26 cellular contexts compared by ENCODE assay signal in genomic region chr21:16425297-16425696, GRCh38.
DNase-seq lines count a peak whose midpoint lies in the region; ATAC-seq, FAIRE-seq and TF ChIP-seq lines count a peak whose summit lies in the region.
"Had no signal": no experiment of that assay in that cellular context is flagged by ENCODE, and none has a peak within 500 bp of the region (broad histone marks: within the 10 kb centered on the region; RNA-seq: fewer than 3 reads in every experiment).

No MANE protein-coding gene starts in this region.

- dilution Hi-C loops in mammary epithelial cell (cut with HindIII; ENCODE audit: low sequenced_read_pairs): no loop called here

- no peaks in the 10 kb centered on the region for H3K36me3 ChIP-seq in breast epithelium
- H3K36me3 ChIP-seq in mammary epithelial cell (ENCODE audit: insufficient read depth, low read length): no peaks in the 10 kb centered on the region
- no peaks in the 10 kb centered on the region for H3K36me3 ChIP-seq in prostate gland
- no peaks in the 10 kb centered on the region for H3K36me3 ChIP-seq in upper lobe of right lung
- H3K36me3 ChIP-seq: BLaER1, esophagus muscularis mucosa, MG63 had no signal

- no peak overlapping the region for H3K9ac ChIP-seq in mammary epithelial cell (ENCODE audit: insufficient read depth, low read length)
- H3K9ac ChIP-seq: BLaER1 had no signal

- BruUV-seq in mammary epithelial cell (replicated peaks; lab: Mats Ljungman, UMichigan): no TSS peak

- no peak for ATAC-seq in upper lobe of right lung
- ATAC-seq: effector memory CD8-positive, alpha-beta T cell; K562 had no signal

- no peaks in the 10 kb centered on the region for H3K9me3 ChIP-seq in breast epithelium
- no peaks in the 10 kb centered on the region for H3K9me3 ChIP-seq in mammary epithelial cell (replicated peaks; ENCODE audit: insufficient read depth, low read length)
- H3K9me3 ChIP-seq in prostate gland: no peaks in the 10 kb centered on the region
- H3K9me3 ChIP-seq in upper lobe of right lung: no peaks in the 10 kb centered on the region
- H3K9me3 ChIP-seq: BLaER1, esophagus muscularis mucosa, MG63 had no signal

- no peak for FAIRE-seq in D721Med (lab: Jason Lieb, UNC)
- FAIRE-seq: H54, K562 had no signal

- in situ Hi-C loops in mammary epithelial cell (cut with MboI; ENCODE audit: low sequenced_read_pairs in 2 of 2): no loop called here

- H3K4me2 ChIP-seq in mammary epithelial cell (ENCODE audit: insufficient read depth, low read depth, low read length): no peak overlapping the region
- H3K4me2 ChIP-seq: BLaER1, smooth muscle cell had no signal

- no peaks in the 10 kb centered on the region for H4K20me1 ChIP-seq in mammary epithelial cell (ENCODE audit: insufficient read depth, low read length)
- H4K20me1 ChIP-seq: BLaER1 had no signal

- H3K4me3 ChIP-seq in breast epithelium (peak overlapping the region in 2 of 3 donors; percentile 45 to 59), mammary epithelial cell (replicated peaks in 1 of 3; ENCODE audit: insufficient read depth in 1 of 3, low read depth in 2 of 3, low read length in 3 of 3) (no peak overlapping the region), prostate gland (no peak overlapping the region), upper lobe of right lung (no peak overlapping the region)
- H3K4me3 ChIP-seq: BLaER1, K562, smooth muscle cell had no signal

- H3K27me3 ChIP-seq in breast epithelium (no peaks in the 10 kb centered on the region), mammary epithelial cell (ENCODE audit: insufficient read depth, low read length) (no peaks in the 10 kb centered on the region), prostate gland (replicated peaks; ENCODE audit: insufficient read depth) (no peaks in the 10 kb centered on the region), upper lobe of right lung (no peaks in the 10 kb centered on the region)
- H3K27me3 ChIP-seq: BLaER1, esophagus muscularis mucosa, MG63 had no signal

- H3K4me1 ChIP-seq in breast epithelium (peaks cover 0 to 5% of the 10 kb centered on the region in 2 donors), mammary epithelial cell (ENCODE audit: insufficient read depth, low read length) (no peaks in the 10 kb centered on the region), prostate gland (replicated peaks) (no peaks in the 10 kb centered on the region), upper lobe of right lung (peaks cover 3% of the 10 kb centered on the region)
- H3K4me1 ChIP-seq: BLaER1 had no signal

- TF ChIP-seq POLR2A in breast epithelium (IDR thresholded peaks at IDR 0.05): no peak
- TF ChIP-seq POLR2A in prostate gland (IDR thresholded peaks at IDR 0.05): no peak

- TF ChIP-seq CTCF in breast epithelium (IDR thresholded peaks at IDR 0.05) (no peak), mammary epithelial cell (conservative IDR thresholded peaks at IDR 0.05 in 1 of 2, IDR thresholded peaks at IDR 0.05 in 1 of 2; ENCODE audit: extremely low read depth in 1 of 2, insufficient read depth in 1 of 2, low read depth in 1 of 2, low read length in 2 of 2) (no peak), prostate gland (IDR thresholded peaks at IDR 0.05) (no peak), upper lobe of right lung (IDR thresholded peaks at IDR 0.05) (no peak), D721Med (IDR thresholded peaks at IDR 0.05; ENCODE audit: insufficient read depth, missing control alignments) (no peak)

- no peak overlapping the region for H2AFZ ChIP-seq in mammary epithelial cell (ENCODE audit: low read depth, low read length)

- DNase-seq in breast epithelium (ENCODE audit: low spot score in 2 of 2): no peak
- DNase-seq in mammary epithelial cell: no peak
- peak; percentile 52 for DNase-seq in dermis blood vessel endothelial cell
- DNase-seq in prostate gland (ENCODE audit: low spot score): no peak
- DNase-seq in upper lobe of right lung: no peak
- no peak for DNase-seq in activated CD8-positive, alpha-beta memory T cell treated with anti-CD3 and anti-CD28 coated beads, Interleukin-2, amount 50 U/mL, for 48 hours
- no peak for DNase-seq in NCI-H1436 (lab: John Stamatoyannopoulos, UW)
- DNase-seq in D721Med (ENCODE audit: insufficient read length, low spot score): no peak
- DNase-seq: activated CD4-positive, alpha-beta T cell treated with anti-CD3 and anti-CD28 coated beads, Interleukin-2, amount 50 U/mL, for 48 hours; COR-L47; effector memory CD8-positive, alpha-beta T cell; mesendoderm; MG63; naive B cell; NCI-H1417; NCI-H2081 treated with DMSO at 0.1 percent for 48 hours; nucleus accumbens; OCI-M1; stimulated activated CD4-positive, alpha-beta T cell treated with anti-CD3 and anti-CD28 coated beads, Interleukin-2, amount 100 ng/mL, for 24 hours; substantia nigra; SW 1271 had no signal

- intact Hi-C loops in breast epithelium (cut with DNase I; ENCODE audit: low total_unique reads) (no loop called here), mammary epithelial cell (cut with micrococcal nuclease) (loop anchor here (10.0 kb wide), 1 partner anchor 180 kb away; no protein-coding TSS in a partner anchor), prostate gland (cut with DNase I) (no loop called here), upper lobe of right lung (cut with DNase I) (no loop called here)

- H3K79me2 ChIP-seq in mammary epithelial cell (ENCODE audit: insufficient read depth, low read length): no peaks in the 10 kb centered on the region

- CTCF ChIA-PET in mammary epithelial cell (lab: Charles Lee; ENCODE audit: low non-redundant PET): no interaction called here

- peak overlapping the region; percentile 84 to 85 for H3K27ac ChIP-seq in breast epithelium
- no peak overlapping the region for H3K27ac ChIP-seq in mammary epithelial cell (ENCODE audit: insufficient read depth, low read depth, low read length)
- peak overlapping the region; percentile 74 to 79 for H3K27ac ChIP-seq in prostate gland
- peak overlapping the region; percentile 56 for H3K27ac ChIP-seq in upper lobe of right lung
- H3K27ac ChIP-seq: BLaER1 had no signal

Comparison
In these comparisons a context has a peak if more than half of its experiments do, and no peak if none do; other contexts are left out.
1. H3K4me3 ChIP-seq: peak in breast epithelium (2 of 3); none in mammary epithelial cell (0 of 3), prostate gland (0 of 2) and upper lobe of right lung (single experiment).